8 cellular contexts compared by ENCODE assay signal in the genomic region with DNA sequence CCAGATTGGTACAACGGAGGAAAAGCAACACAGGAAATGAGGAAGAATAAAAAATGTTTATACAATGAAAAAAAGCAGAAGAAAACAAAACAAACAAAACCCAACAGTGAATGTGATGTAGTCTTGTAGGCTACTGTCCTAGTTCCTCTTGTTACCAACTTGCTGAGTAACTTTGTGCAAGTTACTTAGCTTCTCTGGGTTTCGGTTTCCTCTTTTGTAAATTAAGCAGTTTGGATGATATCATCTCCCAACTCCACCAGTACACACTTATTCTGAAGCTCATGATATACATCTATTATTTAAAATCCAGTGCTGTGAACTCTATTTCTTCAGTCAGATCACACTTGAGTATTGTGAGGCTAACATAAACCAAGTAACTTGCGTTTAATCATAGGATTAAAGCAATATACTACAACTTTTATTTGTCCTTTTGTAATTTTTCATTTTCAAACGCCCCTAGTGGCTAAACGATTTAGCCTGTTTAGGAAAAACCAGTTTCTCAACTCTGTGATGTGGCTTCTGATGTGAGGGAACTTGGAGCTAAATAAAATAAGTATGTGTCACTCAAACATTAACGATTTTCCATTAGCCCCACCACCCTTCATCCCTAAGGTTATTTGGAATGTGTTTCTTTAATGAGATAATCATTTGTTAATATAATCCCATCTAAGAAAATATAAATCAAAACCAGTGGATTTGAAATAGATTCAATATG. TPM values are rescaled to one million over a fixed set of nuclear protein-coding genes. Genes with fewer than 3 reads are reported as not detected.
DNase-seq lines count a peak whose midpoint lies in the region; ATAC-seq and TF ChIP-seq lines count a peak whose summit lies in the region.

No MANE protein-coding gene starts in this region.

- H3K27me3 Mint-ChIP-seq in activated CD4-positive, alpha-beta T cell treated with anti-CD3 and anti-CD28 coated beads, Interleukin-2, amount 10 ng/mL, durations not matched to agents 7 days and 5 days, result peaks cover 2% of the 10 kb centered on the region
- peaks cover 4% of the 10 kb centered on the region for H3K27me3 Mint-ChIP-seq in WTC11 (ENCODE audit: low read depth)

- H3K36me3 Mint-ChIP-seq in activated CD4-positive, alpha-beta T cell treated with anti-CD3 and anti-CD28 coated beads, Interleukin-2, amount 10 ng/mL, durations not matched to agents 7 days and 5 days (ENCODE audit: low read depth), result peaks cover 16% of the 10 kb centered on the region
- H3K36me3 Mint-ChIP-seq in WTC11, result peaks cover 14% of the 10 kb centered on the region

- H3K4me3 ChIP-seq in skin epidermis, result peak overlapping the region in 2 of 7 experiments; percentile 3 to 6

- peak overlapping the region in 20 of 21 experiments; percentile 93 to 100 (median 99) for H3K27ac ChIP-seq in skin epidermis

- no peaks in the 10 kb centered on the region for H3K9me3 Mint-ChIP-seq in activated CD4-positive, alpha-beta T cell treated with anti-CD3 and anti-CD28 coated beads, Interleukin-2, amount 10 ng/mL, durations not matched to agents 7 days and 5 days
- no peaks in the 10 kb centered on the region for H3K9me3 Mint-ChIP-seq in WTC11

- CTCF ChIA-PET in activated CD4-positive, alpha-beta T cell treated with anti-CD3 and anti-CD28 coated beads, Interleukin-2, amount 10 ng/mL, durations not matched to agents 7 days and 5 days (lab: Charles Lee), result interaction anchor here (0.6 to 4.2 kb wide), 23 partner anchors 9 to 115 kb away, joined by 3 to 18 read pairs (median 4); partner anchors contain the start of genes GALK1, TRIM47, TRIM65 and WBP2
- CTCF ChIA-PET in WTC11 (lab: Charles Lee), result interaction anchor here (0.7 to 2.3 kb wide), 18 partner anchors 9 to 182 kb away, joined by 3 to 27 read pairs (median 6); partner anchors contain the start of genes GALK1, ITGB4, SMIM5 and UNC13D

- POLR2A ChIA-PET in activated CD4-positive, alpha-beta T cell treated with anti-CD3 and anti-CD28 coated beads, Interleukin-2, amount 10 ng/mL, durations not matched to agents 7 days and 5 days (lab: Charles Lee), result interaction anchor here (0.7 to 1.5 kb wide), 4 partner anchors 8 to 72 kb away, joined by 3 to 7 read pairs (median 4); partner anchors contain the start of genes GALK1 and WBP2
- POLR2A ChIA-PET in WTC11 (lab: Charles Lee), result interaction anchor here (1.2 kb wide), 1 partner anchor 9 kb away, joined by 4 read pairs; no protein-coding TSS in a partner anchor

- TF ChIP-seq CTCF in WTC11 (IDR thresholded peaks at IDR 0.05), result peak; percentile 40

- DNase-seq in activated CD4-positive, alpha-beta T cell treated with anti-CD3 and anti-CD28 coated beads, Interleukin-2, amount 10 ng/mL, durations not matched to agents 7 days and 5 days, result peak; percentile 58
- no peak for DNase-seq in activated CD4-positive, alpha-beta T cell treated with anti-CD3 and anti-CD28 coated beads, Interleukin-2, amount 50 U/mL, for 1 hour
- DNase-seq in MV-4-11 (lab: John Stamatoyannopoulos, UW) (peak; percentile 97), WTC11 (ENCODE audit: low spot score) (no peak), foreskin melanocyte (peak; percentile 67)

- ATAC-seq in WTC11, result no peak
- no peak for ATAC-seq in GM19397 (IDR thresholded peaks at IDR 0.05; ENCODE audit: unreplicated experiment)
- no peak for ATAC-seq in GM21529 (IDR thresholded peaks at IDR 0.05; ENCODE audit: unreplicated experiment)

- H3K4me3 Mint-ChIP-seq in activated CD4-positive, alpha-beta T cell treated with anti-CD3 and anti-CD28 coated beads, Interleukin-2, amount 10 ng/mL, durations not matched to agents 7 days and 5 days, result peak overlapping the region; percentile 83
- peak overlapping the region; percentile 95 for H3K4me3 Mint-ChIP-seq in WTC11

- H3K4me1 Mint-ChIP-seq in activated CD4-positive, alpha-beta T cell treated with anti-CD3 and anti-CD28 coated beads, Interleukin-2, amount 10 ng/mL, durations not matched to agents 7 days and 5 days, result peaks cover 46% of the 10 kb centered on the region
- H3K4me1 Mint-ChIP-seq in WTC11, result peaks cover 40% of the 10 kb centered on the region

- H3K27ac Mint-ChIP-seq in activated CD4-positive, alpha-beta T cell treated with anti-CD3 and anti-CD28 coated beads, Interleukin-2, amount 10 ng/mL, durations not matched to agents 7 days and 5 days, result peak overlapping the region; percentile 100
- H3K27ac Mint-ChIP-seq in WTC11, result peak overlapping the region; percentile 93

TF ChIP-seq in WTC11, 78 proteins besides CTCF, POLR2A, EP300 and RAD21 (continues in another document):
- TF ChIP-seq SP1 (CRISPR knock-in tag; conservative IDR thresholded peaks at IDR 0.05) (no peak), ETV6 (CRISPR knock-in tag; IDR thresholded peaks at IDR 0.05) (no peak), CDX4 (CRISPR knock-in tag; IDR thresholded peaks at IDR 0.05; ENCODE audit: borderline replicate concordance) (no peak), JUN (CRISPR knock-in tag; IDR thresholded peaks at IDR 0.05) (no peak), FOXK1 (CRISPR knock-in tag; IDR thresholded peaks at IDR 0.05) (no peak), NFATC4 (CRISPR knock-in tag; IDR thresholded peaks at IDR 0.05) (no peak), NFYB (CRISPR knock-in tag; conservative IDR thresholded peaks at IDR 0.05; ENCODE audit: low read depth) (no peak), ATF1 (CRISPR knock-in tag; IDR thresholded peaks at IDR 0.05) (no peak), ZNF138 (CRISPR knock-in tag; conservative IDR thresholded peaks at IDR 0.05) (no peak), PRRX2 (CRISPR knock-in tag; IDR thresholded peaks at IDR 0.05) (no peak), RORB (CRISPR knock-in tag; IDR thresholded peaks at IDR 0.05) (no peak), ESRRA (CRISPR knock-in tag; IDR thresholded peaks at IDR 0.05; ENCODE audit: borderline replicate concordance) (no peak), NR3C1 (CRISPR knock-in tag; conservative IDR thresholded peaks at IDR 0.05; ENCODE audit: low read depth) (no peak)
- TF ChIP-seq, protein P1, sequence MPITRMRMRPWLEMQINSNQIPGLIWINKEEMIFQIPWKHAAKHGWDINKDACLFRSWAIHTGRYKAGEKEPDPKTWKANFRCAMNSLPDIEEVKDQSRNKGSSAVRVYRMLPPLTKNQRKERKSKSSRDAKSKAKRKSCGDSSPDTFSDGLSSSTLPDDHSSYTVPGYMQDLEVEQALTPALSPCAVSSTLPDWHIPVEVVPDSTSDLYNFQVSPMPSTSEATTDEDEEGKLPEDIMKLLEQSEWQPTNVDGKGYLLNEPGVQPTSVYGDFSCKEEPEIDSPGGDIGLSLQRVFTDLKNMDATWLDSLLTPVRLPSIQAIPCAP (CRISPR knock-in tag; IDR thresholded peaks at IDR 0.05), result no peak
- TF ChIP-seq, protein P2, sequence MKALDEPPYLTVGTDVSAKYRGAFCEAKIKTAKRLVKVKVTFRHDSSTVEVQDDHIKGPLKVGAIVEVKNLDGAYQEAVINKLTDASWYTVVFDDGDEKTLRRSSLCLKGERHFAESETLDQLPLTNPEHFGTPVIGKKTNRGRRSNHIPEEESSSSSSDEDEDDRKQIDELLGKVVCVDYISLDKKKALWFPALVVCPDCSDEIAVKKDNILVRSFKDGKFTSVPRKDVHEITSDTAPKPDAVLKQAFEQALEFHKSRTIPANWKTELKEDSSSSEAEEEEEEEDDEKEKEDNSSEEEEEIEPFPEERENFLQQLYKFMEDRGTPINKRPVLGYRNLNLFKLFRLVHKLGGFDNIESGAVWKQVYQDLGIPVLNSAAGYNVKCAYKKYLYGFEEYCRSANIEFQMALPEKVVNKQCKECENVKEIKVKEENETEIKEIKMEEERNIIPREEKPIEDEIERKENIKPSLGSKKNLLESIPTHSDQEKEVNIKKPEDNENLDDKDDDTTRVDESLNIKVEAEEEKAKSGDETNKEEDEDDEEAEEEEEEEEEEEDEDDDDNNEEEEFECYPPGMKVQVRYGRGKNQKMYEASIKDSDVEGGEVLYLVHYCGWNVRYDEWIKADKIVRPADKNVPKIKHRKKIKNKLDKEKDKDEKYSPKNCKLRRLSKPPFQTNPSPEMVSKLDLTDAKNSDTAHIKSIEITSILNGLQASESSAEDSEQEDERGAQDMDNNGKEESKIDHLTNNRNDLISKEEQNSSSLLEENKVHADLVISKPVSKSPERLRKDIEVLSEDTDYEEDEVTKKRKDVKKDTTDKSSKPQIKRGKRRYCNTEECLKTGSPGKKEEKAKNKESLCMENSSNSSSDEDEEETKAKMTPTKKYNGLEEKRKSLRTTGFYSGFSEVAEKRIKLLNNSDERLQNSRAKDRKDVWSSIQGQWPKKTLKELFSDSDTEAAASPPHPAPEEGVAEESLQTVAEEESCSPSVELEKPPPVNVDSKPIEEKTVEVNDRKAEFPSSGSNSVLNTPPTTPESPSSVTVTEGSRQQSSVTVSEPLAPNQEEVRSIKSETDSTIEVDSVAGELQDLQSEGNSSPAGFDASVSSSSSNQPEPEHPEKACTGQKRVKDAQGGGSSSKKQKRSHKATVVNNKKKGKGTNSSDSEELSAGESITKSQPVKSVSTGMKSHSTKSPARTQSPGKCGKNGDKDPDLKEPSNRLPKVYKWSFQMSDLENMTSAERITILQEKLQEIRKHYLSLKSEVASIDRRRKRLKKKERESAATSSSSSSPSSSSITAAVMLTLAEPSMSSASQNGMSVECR (CRISPR knock-in tag; IDR thresholded peaks at IDR 0.05; ENCODE audit: borderline replicate concordance), result no peak
- TF ChIP-seq, protein P3, sequence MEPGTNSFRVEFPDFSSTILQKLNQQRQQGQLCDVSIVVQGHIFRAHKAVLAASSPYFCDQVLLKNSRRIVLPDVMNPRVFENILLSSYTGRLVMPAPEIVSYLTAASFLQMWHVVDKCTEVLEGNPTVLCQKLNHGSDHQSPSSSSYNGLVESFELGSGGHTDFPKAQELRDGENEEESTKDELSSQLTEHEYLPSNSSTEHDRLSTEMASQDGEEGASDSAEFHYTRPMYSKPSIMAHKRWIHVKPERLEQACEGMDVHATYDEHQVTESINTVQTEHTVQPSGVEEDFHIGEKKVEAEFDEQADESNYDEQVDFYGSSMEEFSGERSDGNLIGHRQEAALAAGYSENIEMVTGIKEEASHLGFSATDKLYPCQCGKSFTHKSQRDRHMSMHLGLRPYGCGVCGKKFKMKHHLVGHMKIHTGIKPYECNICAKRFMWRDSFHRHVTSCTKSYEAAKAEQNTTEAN (CRISPR knock-in tag; IDR thresholded peaks at IDR 0.05), result no peak

RNA-seq across cellular contexts. Expression of gene UNK, which starts 1.4 kb away (rescaled TPM):
- 10 to 100 TPM; 27.1 to 28.7 TPM for total RNA-seq in activated CD4-positive, alpha-beta T cell treated with anti-CD3 and anti-CD28 coated beads, Interleukin-2, amount 10 ng/mL, durations not matched to agents 7 days and 5 days
- total RNA-seq in WTC11 (2021), result 35.0 to 37.8 TPM (median 35.4 TPM) in 3 replicates

RNA-seq across cellular contexts. Expression of gene GALK1, which starts 18.2 kb away (rescaled TPM):
- total RNA-seq in activated CD4-positive, alpha-beta T cell treated with anti-CD3 and anti-CD28 coated beads, Interleukin-2, amount 10 ng/mL, durations not matched to agents 7 days and 5 days, result 10 to 100 TPM; 40.9 to 44.7 TPM
- 42.2 to 49.9 TPM (median 49.4 TPM) in 3 replicates for total RNA-seq in WTC11 (2021)

Comparison
In these comparisons a context has a peak if more than half of its experiments do, and no peak if none do; other contexts are left out.
1. DNase-seq: peak in activated CD4-positive, alpha-beta T cell treated with anti-CD3 and anti-CD28 coated beads, Interleukin-2, amount 10 ng/mL, durations not matched to agents 7 days and 5 days (single experiment), MV-4-11 (single experiment) and foreskin melanocyte (single experiment); none in activated CD4-positive, alpha-beta T cell treated with anti-CD3 and anti-CD28 coated beads, Interleukin-2, amount 50 U/mL, for 1 hour (single experiment) and WTC11 (single experiment).